23 cellular contexts compared by ENCODE assay signal in the genomic region with DNA sequence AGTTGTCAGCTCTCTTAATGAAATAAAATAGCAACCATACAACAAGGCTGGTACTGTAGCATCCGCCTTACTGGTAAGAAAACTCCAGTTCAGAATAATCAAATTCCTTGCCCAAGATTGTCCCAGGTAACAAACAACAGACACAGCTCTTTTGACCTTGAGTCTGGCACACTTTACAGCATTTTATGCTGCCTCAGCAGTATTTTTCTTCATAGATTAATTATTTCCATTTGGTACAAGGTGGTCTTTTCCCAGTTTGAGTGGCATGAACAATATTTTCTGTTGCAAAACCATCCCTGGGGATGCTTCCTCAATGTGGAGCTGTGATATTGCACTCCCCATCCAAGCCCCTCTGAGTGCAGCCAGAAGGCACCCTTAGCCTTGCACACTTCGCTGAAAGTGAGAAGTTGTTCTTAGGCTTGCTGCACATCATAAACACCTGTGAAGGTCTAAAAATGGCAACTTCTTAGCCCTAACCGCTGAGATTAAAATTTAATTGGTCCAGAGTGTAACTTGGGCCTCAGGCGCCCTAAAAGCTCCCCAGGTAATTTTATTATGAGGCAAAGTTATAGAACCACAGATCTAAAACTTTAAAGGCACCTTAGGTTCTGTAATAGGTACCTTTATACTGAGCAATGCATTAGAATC.
DNase-seq lines count a peak whose midpoint lies in the region; ATAC-seq, FAIRE-seq and TF ChIP-seq lines count a peak whose summit lies in the region.
"Had no signal": no experiment of that assay in that cellular context is flagged by ENCODE, and none has a peak within 500 bp of the region (broad histone marks: within the 10 kb centered on the region; RNA-seq: fewer than 3 reads in every experiment).

No MANE protein-coding gene starts in this region.

- H4K20me1 ChIP-seq in GM12878 (ENCODE audit: control insufficient read depth, insufficient read depth) = no peaks in the 10 kb centered on the region

- H3K27ac Mint-ChIP-seq in CD4-positive, alpha-beta T cell = no peak overlapping the region

- H3K27me3 Mint-ChIP-seq in CD4-positive, alpha-beta T cell = no peaks in the 10 kb centered on the region

- TF ChIP-seq CTCF in GM12878 (IDR thresholded peaks at IDR 0.05 in 2 of 3, conservative IDR thresholded peaks at IDR 0.05 in 1 of 3; ENCODE audit: control insufficient read depth in 2 of 3, extremely low read depth in 1 of 3, insufficient read depth in 1 of 3, low read depth in 3 of 3, low read length in 3 of 3) = no peak
- TF ChIP-seq CTCF in CD4-positive, alpha-beta T cell (IDR thresholded peaks at IDR 0.05) = no peak

- ATAC-seq in GM19467 (IDR thresholded peaks at IDR 0.05; ENCODE audit: unreplicated experiment) (peak; percentile 41), HG03108 (IDR thresholded peaks at IDR 0.05; ENCODE audit: unreplicated experiment) (peak; percentile 33), GM12878 (no peak), GM19328 (IDR thresholded peaks at IDR 0.05; ENCODE audit: unreplicated experiment) (no peak), HG03521 (IDR thresholded peaks at IDR 0.05; ENCODE audit: unreplicated experiment) (no peak), HG03342 (IDR thresholded peaks at IDR 0.05; ENCODE audit: unreplicated experiment) (no peak)
- ATAC-seq in CD4-positive, alpha-beta T cell (ENCODE audit: poor library complexity) = no peak
- ATAC-seq: activated T-cell treated with anti-CD3 and anti-CD28 coated beads, Interleukin-2, amount 50 U/mL, for 4 hours; HCT116; heart left ventricle; psoas muscle; SK-N-SH treated with all-trans-retinoic acid at 6 μM for 48 hours had no signal

- TF ChIP-seq EP300 in GM12878 (IDR thresholded peaks at IDR 0.05; ENCODE audit: borderline replicate concordance in 1 of 2, control insufficient read depth in 1 of 2, low read depth in 2 of 2, low read length in 2 of 2) = no peak

- DNase-seq in GM18507 (ENCODE audit: extremely low spot score, insufficient read length, low read depth) (no peak), GM12878 (ENCODE audit: low read depth, low spot score) (no peak)
- DNase-seq in CD4-positive, alpha-beta T cell = no peak
- DNase-seq: activated CD4-positive, alpha-beta T cell treated with anti-CD3 and anti-CD28 coated beads for 48 hours; activated naive CD4-positive, alpha-beta T cell; activated T-cell treated with anti-CD3 and anti-CD28 coated beads, Interleukin-2, amount 50 U/mL, for 4 hours; effector CD4-positive, alpha-beta T cell; erythroblast; heart left ventricle; NCI-H1092; NCI-H187; NCI-H526; psoas muscle; upper lobe of left lung had no signal

- peak overlapping the region; percentile 18; the same call in 1 of the 2 replicates for H3K4me2 ChIP-seq in GM12878 (ENCODE audit: control insufficient read depth, insufficient read depth)

- H3K9me3 Mint-ChIP-seq in CD4-positive, alpha-beta T cell = peaks cover 4% of the 10 kb centered on the region

- no peaks in the 10 kb centered on the region for H3K36me3 ChIP-seq in GM12878 (ENCODE audit: control insufficient read depth in 2 of 2, insufficient read depth in 2 of 2, low read length in 1 of 2)
- H3K36me3 ChIP-seq: heart left ventricle, upper lobe of left lung had no signal

- CTCF ChIA-PET in GM12878 (lab: Yijun Ruan, JAX) = interaction anchor here (1.2 to 1.8 kb wide), 3 partner anchors 10 to 32 kb away, joined by 3 to 6 read pairs (median 5); no protein-coding TSS in a partner anchor
- CTCF ChIA-PET in CD4-positive, alpha-beta T cell (lab: Charles Lee) = no interaction called here

- peak overlapping the region; percentile 23; the same call in 1 of the 2 replicates for H2AFZ ChIP-seq in GM12878 (ENCODE audit: control insufficient read depth, low read depth, low read length)

- SMC1A ChIA-PET in GM12878 (lab: Charles Lee; ENCODE audit: uncharacterized antibody, unreplicated experiment) = interaction anchor here (0.6 to 11.0 kb wide), 6 partner anchors 10 to 135 kb away, joined by 3 to 105 read pairs (median 6); no protein-coding TSS in a partner anchor

- no peak for TF ChIP-seq RAD21 in GM12878 (IDR thresholded peaks at IDR 0.05; ENCODE audit: insufficient read depth, low read depth, low read length)

- POLR2A ChIA-PET in GM12878 (lab: Charles Lee) = interaction anchor here (0.8 to 1.0 kb wide), 2 partner anchors 10 to 11 kb away, joined by 3 read pairs; no protein-coding TSS in a partner anchor
- POLR2A ChIA-PET in CD4-positive, alpha-beta T cell (lab: Charles Lee) = no interaction called here

- RAD21 ChIA-PET in GM12878 (lab: Charles Lee; ENCODE audit: unreplicated experiment) = interaction anchor here (0.6 to 4.9 kb wide), 2 partner anchors 11 to 479 kb away, joined by 4 to 45 read pairs; no protein-coding TSS in a partner anchor

- H3K27ac ChIP-seq in GM12878 (ENCODE audit: control insufficient read depth, insufficient read depth) = peak overlapping the region; percentile 29; the same call in 1 of the 2 replicates
- no peak overlapping the region for H3K27ac ChIP-seq in CD4-positive, alpha-beta T cell (ENCODE audit: low read depth, low read length)
- H3K27ac ChIP-seq: heart left ventricle, psoas muscle, RWPE1, upper lobe of left lung, VCaP had no signal

- in situ Hi-C loops in GM12878 (cut with MboI) = no loop called here

- peaks cover 13% of the 10 kb centered on the region; the same call in 2 of the 3 replicates for H3K9me3 ChIP-seq in GM12878 (replicated peaks; ENCODE audit: control insufficient read depth, insufficient read depth, low read length)
- H3K9me3 ChIP-seq in CD4-positive, alpha-beta T cell (ENCODE audit: control insufficient read depth, low read length) = no peaks in the 10 kb centered on the region
- H3K9me3 ChIP-seq: heart left ventricle, psoas muscle, upper lobe of left lung had no signal

- H3K27me3 ChIP-seq in GM12878 (replicated peaks in 1 of 2; ENCODE audit: control insufficient read depth in 2 of 2, insufficient read depth in 2 of 2, low read length in 1 of 2) = no peaks in the 10 kb centered on the region
- H3K27me3 ChIP-seq in CD4-positive, alpha-beta T cell (ENCODE audit: control insufficient read depth, insufficient read depth, low read length) = no peaks in the 10 kb centered on the region
- H3K27me3 ChIP-seq: heart left ventricle, upper lobe of left lung had no signal

- FAIRE-seq in GM18507 (lab: Jason Lieb, UNC) = peak; percentile 56
- no peak for FAIRE-seq in GM12878 (lab: Jason Lieb, UNC)

- H3K36me3 Mint-ChIP-seq in CD4-positive, alpha-beta T cell (ENCODE audit: low read depth) = no peaks in the 10 kb centered on the region

- H3K79me2 ChIP-seq in GM12878 (ENCODE audit: control insufficient read depth, insufficient read depth, low read length) = no peaks in the 10 kb centered on the region

- H3K4me1 ChIP-seq in GM12878 (ENCODE audit: control insufficient read depth, insufficient read depth, low read length) = peaks cover 23% of the 10 kb centered on the region
- H3K4me1 ChIP-seq: heart left ventricle, psoas muscle, upper lobe of left lung had no signal

- BruUV-seq in GM12878 (replicated peaks; lab: Mats Ljungman, UMichigan) = no TSS peak

- H3K4me3 Mint-ChIP-seq in CD4-positive, alpha-beta T cell = no peak overlapping the region
- H3K4me3 Mint-ChIP-seq: activated T-cell treated with anti-CD3 and anti-CD28 coated beads, Interleukin-2, amount 50 U/mL, for 4 hours had no signal

- intact Hi-C loops in GM12878 (cut with micrococcal nuclease; ENCODE audit: unreplicated experiment) = no loop called here
- intact Hi-C loops in CD4-positive, alpha-beta T cell (cut with DNase I, micrococcal nuclease) = no loop called here

- no peak overlapping the region for H3K4me3 ChIP-seq in GM12878
- H3K4me3 ChIP-seq: heart left ventricle, psoas muscle, upper lobe of left lung had no signal

- TF ChIP-seq POLR2A in GM12878 (IDR thresholded peaks at IDR 0.05; ENCODE audit: low read depth, low read length) = no peak

- H3K9ac ChIP-seq in GM12878 (ENCODE audit: control insufficient read depth, insufficient read depth, low read length) = no peak overlapping the region

- H3K4me1 Mint-ChIP-seq in CD4-positive, alpha-beta T cell (ENCODE audit: low read depth) = no peaks in the 10 kb centered on the region

- 15% methylated on average over 4 of the region's 4 CpGs for WGBS in GM12878 (ENCODE audit: insufficient coverage, insufficient replicate concordance, low lambda C conversion rate, missing lambda C conversion rate)

TF ChIP-seq in GM12878, 131 proteins besides CTCF, POLR2A, EP300 and RAD21 (continues in another document):
- TF ChIP-seq, protein P1, sequence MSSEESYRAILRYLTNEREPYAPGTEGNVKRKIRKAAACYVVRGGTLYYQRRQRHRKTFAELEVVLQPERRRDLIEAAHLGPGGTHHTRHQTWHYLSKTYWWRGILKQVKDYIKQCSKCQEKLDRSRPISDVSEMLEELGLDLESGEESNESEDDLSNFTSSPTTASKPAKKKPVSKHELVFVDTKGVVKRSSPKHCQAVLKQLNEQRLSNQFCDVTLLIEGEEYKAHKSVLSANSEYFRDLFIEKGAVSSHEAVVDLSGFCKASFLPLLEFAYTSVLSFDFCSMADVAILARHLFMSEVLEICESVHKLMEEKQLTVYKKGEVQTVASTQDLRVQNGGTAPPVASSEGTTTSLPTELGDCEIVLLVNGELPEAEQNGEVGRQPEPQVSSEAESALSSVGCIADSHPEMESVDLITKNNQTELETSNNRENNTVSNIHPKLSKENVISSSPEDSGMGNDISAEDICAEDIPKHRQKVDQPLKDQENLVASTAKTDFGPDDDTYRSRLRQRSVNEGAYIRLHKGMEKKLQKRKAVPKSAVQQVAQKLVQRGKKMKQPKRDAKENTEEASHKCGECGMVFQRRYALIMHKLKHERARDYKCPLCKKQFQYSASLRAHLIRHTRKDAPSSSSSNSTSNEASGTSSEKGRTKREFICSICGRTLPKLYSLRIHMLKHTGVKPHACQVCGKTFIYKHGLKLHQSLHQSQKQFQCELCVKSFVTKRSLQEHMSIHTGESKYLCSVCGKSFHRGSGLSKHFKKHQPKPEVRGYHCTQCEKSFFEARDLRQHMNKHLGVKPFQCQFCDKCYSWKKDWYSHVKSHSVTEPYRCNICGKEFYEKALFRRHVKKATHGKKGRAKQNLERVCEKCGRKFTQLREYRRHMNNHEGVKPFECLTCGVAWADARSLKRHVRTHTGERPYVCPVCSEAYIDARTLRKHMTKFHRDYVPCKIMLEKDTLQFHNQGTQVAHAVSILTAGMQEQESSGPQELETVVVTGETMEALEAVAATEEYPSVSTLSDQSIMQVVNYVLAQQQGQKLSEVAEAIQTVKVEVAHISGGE (CRISPR knock-in tag; IDR thresholded peaks at IDR 0.05) = no peak
- TF ChIP-seq SMAD1 (IDR thresholded peaks at IDR 0.05; ENCODE audit: low read depth, partially characterized antibody) = no peak

Comparison
In these comparisons a context has a peak if more than half of its experiments do, and no peak if none do; other contexts are left out.
1. ATAC-seq: peak in GM19467 (single experiment) and HG03108 (single experiment); none in GM12878 (single experiment), GM19328 (single experiment), HG03521 (single experiment), CD4-positive, alpha-beta T cell (single experiment) and HG03342 (single experiment).